38 cellular contexts compared by ENCODE assay signal in the genomic region with DNA sequence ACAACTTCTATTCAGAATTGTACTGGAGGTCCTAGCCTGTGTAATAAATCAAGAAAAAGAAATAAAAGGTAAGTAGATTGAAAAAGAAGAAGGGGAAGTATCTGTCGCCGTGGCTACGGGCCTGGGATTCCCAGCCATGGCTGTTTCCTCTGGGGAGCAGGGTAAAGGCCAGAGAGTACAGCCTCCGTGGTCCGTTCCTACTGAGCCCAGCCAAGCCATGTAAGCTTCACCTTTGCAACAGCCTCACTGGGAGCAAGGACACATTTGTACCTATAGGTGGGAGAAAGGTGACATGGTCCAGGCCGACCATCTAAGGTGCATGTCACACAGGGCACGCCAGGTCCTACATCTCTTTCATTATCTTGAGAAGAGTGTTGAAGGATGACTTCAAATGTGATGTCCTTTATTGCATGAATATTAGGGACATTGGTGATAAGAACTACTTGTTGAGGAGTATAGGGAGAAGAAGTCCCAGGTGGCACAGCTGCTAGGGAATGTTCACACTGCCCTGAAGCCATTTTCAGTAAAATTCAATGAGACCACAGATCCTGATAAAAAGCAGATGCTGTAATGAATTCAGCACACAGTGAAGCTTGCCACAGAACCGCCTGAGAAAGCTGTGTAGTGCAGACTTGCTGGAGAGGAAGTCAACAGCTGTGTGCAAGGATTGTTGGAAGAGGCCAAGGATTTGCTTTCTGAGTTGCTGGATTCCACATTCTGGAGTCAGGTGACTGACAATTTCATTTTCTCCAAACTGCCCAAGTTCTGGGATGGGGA.
DNase-seq lines count a peak whose midpoint lies in the region; ATAC-seq and TF ChIP-seq lines count a peak whose summit lies in the region.
"Had no signal": no experiment of that assay in that cellular context is flagged by ENCODE, and none has a peak within 500 bp of the region (broad histone marks: within the 10 kb centered on the region; RNA-seq: fewer than 3 reads in every experiment).

No MANE protein-coding gene starts in this region.

- no peaks in the 10 kb centered on the region for H3K9me2 ChIP-seq in Karpas-422 (replicated peaks; ENCODE audit: insufficient read depth, low read length)

- peak overlapping the region; percentile 29 for H3K4me3 Mint-ChIP-seq in endothelial cell (ENCODE audit: unreplicated experiment)
- H3K4me3 Mint-ChIP-seq in activated T-helper 1 cell treated with anti-CD3 and anti-CD28 coated beads, Interleukin-12 subunit alpha, Interleukin-12 subunit beta, Interleukin-2, Interleukin-4 antibody, amounts not matched to agents 30 ng/mL and 10 ng/mL and 1 ng/mL, durations not matched to agents 14 hours and 24 hours and 36 hours, result no peak overlapping the region
- H3K4me3 Mint-ChIP-seq: activated naive CD8-positive, alpha-beta T cell; CD14-positive monocyte; H9; memory B cell; stimulated activated naive B cell treated with anti-CD40 and anti-IgM and Interleukin-4, amounts not matched to agents 10 μg/mL and 1 μg/mL and 100 μg/mL, for 72 hours had no signal

- ATAC-seq in GM21737 (IDR thresholded peaks at IDR 0.05; ENCODE audit: unreplicated experiment) (no peak), GM21381 (IDR thresholded peaks at IDR 0.05; ENCODE audit: unreplicated experiment) (no peak)
- ATAC-seq: left colon; PC-3; stimulated activated naive B cell treated with anti-CD40 and anti-IgM and Interleukin-4, amounts not matched to agents 10 μg/mL and 1 μg/mL and 100 μg/mL, for 72 hours had no signal

- POLR2A ChIA-PET in BJ (lab: Charles Lee), result no interaction called here

- no peak overlapping the region for H3K4me2 ChIP-seq in Karpas-422 (ENCODE audit: low read depth, low read length, poor library complexity, severe bottlenecking)
- H3K4me2 ChIP-seq: KMS-11 had no signal

- H4K20me1 ChIP-seq in Karpas-422 (ENCODE audit: insufficient read depth, low read depth, low read length), result no peaks in the 10 kb centered on the region

- intact Hi-C loops in activated T-helper 1 cell treated with anti-CD3 and anti-CD28 coated beads, Interleukin-12 subunit alpha, Interleukin-12 subunit beta, Interleukin-2, Interleukin-4 antibody, amounts not matched to agents 30 ng/mL and 10 ng/mL and 1 ng/mL, durations not matched to agents 14 hours and 24 hours and 36 hours (cut with micrococcal nuclease), result no loop called here

- H3K36me3 Mint-ChIP-seq in endothelial cell (ENCODE audit: low read depth, unreplicated experiment), result no peaks in the 10 kb centered on the region
- H3K36me3 Mint-ChIP-seq in activated T-helper 1 cell treated with anti-CD3 and anti-CD28 coated beads, Interleukin-12 subunit alpha, Interleukin-12 subunit beta, Interleukin-2, Interleukin-4 antibody, amounts not matched to agents 30 ng/mL and 10 ng/mL and 1 ng/mL, durations not matched to agents 14 hours and 24 hours and 36 hours (ENCODE audit: low read depth), result peaks cover 1% of the 10 kb centered on the region
- H3K36me3 Mint-ChIP-seq: activated naive CD8-positive, alpha-beta T cell; CD14-positive monocyte; memory B cell; stimulated activated naive B cell treated with anti-CD40 and anti-IgM and Interleukin-4, amounts not matched to agents 10 μg/mL and 1 μg/mL and 100 μg/mL, for 72 hours had no signal

- no peaks in the 10 kb centered on the region for H3K36me3 ChIP-seq in BJ (ENCODE audit: control insufficient read depth, insufficient read depth, low read length)
- no peaks in the 10 kb centered on the region for H3K36me3 ChIP-seq in Karpas-422 (ENCODE audit: insufficient read depth, low read length)
- H3K36me3 ChIP-seq: breast epithelium, upper lobe of left lung, WERI-Rb-1 had no signal

- TF ChIP-seq CTCF in BJ (IDR thresholded peaks at IDR 0.05; ENCODE audit: insufficient read depth, low read depth, low read length), result no peak
- TF ChIP-seq CTCF in endothelial cell (IDR thresholded peaks at IDR 0.05; ENCODE audit: unreplicated experiment), result no peak

- H3K4me1 Mint-ChIP-seq in endothelial cell (ENCODE audit: unreplicated experiment), result peaks cover 2% of the 10 kb centered on the region
- peaks cover 1% of the 10 kb centered on the region for H3K4me1 Mint-ChIP-seq in activated T-helper 1 cell treated with anti-CD3 and anti-CD28 coated beads, Interleukin-12 subunit alpha, Interleukin-12 subunit beta, Interleukin-2, Interleukin-4 antibody, amounts not matched to agents 30 ng/mL and 10 ng/mL and 1 ng/mL, durations not matched to agents 14 hours and 24 hours and 36 hours (ENCODE audit: low read depth)
- H3K4me1 Mint-ChIP-seq: H9; memory B cell; stimulated activated naive B cell treated with anti-CD40 and anti-IgM and Interleukin-4, amounts not matched to agents 10 μg/mL and 1 μg/mL and 100 μg/mL, for 72 hours had no signal

- H3K9me3 Mint-ChIP-seq in endothelial cell (ENCODE audit: unreplicated experiment), result no peaks in the 10 kb centered on the region
- no peaks in the 10 kb centered on the region for H3K9me3 Mint-ChIP-seq in activated T-helper 1 cell treated with anti-CD3 and anti-CD28 coated beads, Interleukin-12 subunit alpha, Interleukin-12 subunit beta, Interleukin-2, Interleukin-4 antibody, amounts not matched to agents 30 ng/mL and 10 ng/mL and 1 ng/mL, durations not matched to agents 14 hours and 24 hours and 36 hours
- H3K9me3 Mint-ChIP-seq: memory B cell had no signal

- H3K4me3 ChIP-seq in BJ (ENCODE audit: low read depth, low read length), result no peak overlapping the region
- no peak overlapping the region for H3K4me3 ChIP-seq in Karpas-422 (ENCODE audit: low read length)
- H3K4me3 ChIP-seq: breast epithelium, upper lobe of left lung had no signal

- H3K27ac ChIP-seq in Karpas-422 (ENCODE audit: low read length), result no peak overlapping the region
- H3K27ac ChIP-seq: KMS-11, parathyroid adenoma, upper lobe of left lung, WERI-Rb-1 had no signal

- peaks cover 2% of the 10 kb centered on the region for H3K27me3 Mint-ChIP-seq in endothelial cell (ENCODE audit: unreplicated experiment)
- peaks cover 22% of the 10 kb centered on the region for H3K27me3 Mint-ChIP-seq in activated T-helper 1 cell treated with anti-CD3 and anti-CD28 coated beads, Interleukin-12 subunit alpha, Interleukin-12 subunit beta, Interleukin-2, Interleukin-4 antibody, amounts not matched to agents 30 ng/mL and 10 ng/mL and 1 ng/mL, durations not matched to agents 14 hours and 24 hours and 36 hours (ENCODE audit: insufficient read depth)
- H3K27me3 Mint-ChIP-seq: activated naive CD8-positive, alpha-beta T cell; stimulated activated naive B cell treated with anti-CD40 and anti-IgM and Interleukin-4, amounts not matched to agents 10 μg/mL and 1 μg/mL and 100 μg/mL, for 72 hours had no signal

- H2AFZ ChIP-seq in Karpas-422 (ENCODE audit: low read length), result no peak overlapping the region
- H2AFZ ChIP-seq: parathyroid adenoma had no signal

- H3K27me3 ChIP-seq in BJ (ENCODE audit: control insufficient read depth, insufficient read depth, low read length) (no peaks in the 10 kb centered on the region), Karpas-422 (ENCODE audit: low read length) (no peaks in the 10 kb centered on the region)
- H3K27me3 ChIP-seq: breast epithelium, upper lobe of left lung had no signal

- H3K9me3 ChIP-seq in Karpas-422 (ENCODE audit: low read length), result no peaks in the 10 kb centered on the region
- H3K9me3 ChIP-seq: breast epithelium, Caco-2, upper lobe of left lung had no signal

- no peak overlapping the region for H3K9ac ChIP-seq in Karpas-422 (ENCODE audit: low read length)
- H3K9ac ChIP-seq: KMS-11, parathyroid adenoma had no signal

- CTCF ChIA-PET in BJ (lab: Yijun Ruan, JAX), result no interaction called here

- peak; percentile 37 for DNase-seq in BJ (ENCODE audit: low read depth)
- peak; percentile 35 for DNase-seq in Karpas-422
- no peak for DNase-seq in endothelial cell (ENCODE audit: low spot score)
- DNase-seq in myocyte (ENCODE audit: low read depth), result peak; percentile 54
- no peak for DNase-seq in DMS 273 treated with DMSO at 0.1 percent for 48 hours (lab: John Stamatoyannopoulos, UW)
- DNase-seq in activated T-helper 1 cell treated with anti-CD3 and anti-CD28 coated beads, Interleukin-12 subunit alpha, Interleukin-12 subunit beta, Interleukin-2, Interleukin-4 antibody, amounts not matched to agents 30 ng/mL and 10 ng/mL and 1 ng/mL, durations not matched to agents 14 hours and 24 hours and 36 hours (ENCODE audit: low spot score), result no peak
- DNase-seq: activated CD4-positive, alpha-beta T cell treated with anti-CD3 and anti-CD28 coated beads for 48 hours; activated CD8-positive, alpha-beta memory T cell treated with anti-CD3 and anti-CD28 coated beads for 24 hours; activated T-cell treated with anti-CD3 and anti-CD28 coated beads for 4 hours; anterior cingulate cortex; Caco-2; DMS79 treated with DMSO at 0.1 percent for 48 hours; effector CD8-positive, alpha-beta T cell; GF-D8; H9; hippocampal formation; left colon; NCI-H1417; NCI-H2029 treated with DMSO at 0.1 percent for 48 hours; NCI-H2227 treated with DMSO at 0.1 percent for 48 hours; NCI-H526; NK-92 treated with Interleukin-12 subunit alpha and Interleukin-12 subunit beta, amount 100 ng/mL, for 24 hours; PC-3; retina; SHP77; small intestine; stimulated activated naive B cell treated with anti-CD40 and anti-IgM and Interleukin-4, amounts not matched to agents 10 μg/mL and 1 μg/mL and 100 μg/mL, for 72 hours; T-helper 9 cell; upper lobe of left lung; WERI-Rb-1 had no signal

- H3K4me1 ChIP-seq in Karpas-422 (ENCODE audit: low read length), result no peaks in the 10 kb centered on the region
- H3K4me1 ChIP-seq: breast epithelium, Caco-2, parathyroid adenoma, upper lobe of left lung had no signal

- no peaks in the 10 kb centered on the region for H3K79me2 ChIP-seq in Karpas-422 (ENCODE audit: low read length)
- H3K79me2 ChIP-seq: parathyroid adenoma had no signal

- H3K27ac Mint-ChIP-seq in endothelial cell (ENCODE audit: unreplicated experiment), result no peak overlapping the region
- no peak overlapping the region for H3K27ac Mint-ChIP-seq in activated T-helper 1 cell treated with anti-CD3 and anti-CD28 coated beads, Interleukin-12 subunit alpha, Interleukin-12 subunit beta, Interleukin-2, Interleukin-4 antibody, amounts not matched to agents 30 ng/mL and 10 ng/mL and 1 ng/mL, durations not matched to agents 14 hours and 24 hours and 36 hours
- H3K27ac Mint-ChIP-seq: activated naive CD8-positive, alpha-beta T cell; H9; memory B cell; stimulated activated naive B cell treated with anti-CD40 and anti-IgM and Interleukin-4, amounts not matched to agents 10 μg/mL and 1 μg/mL and 100 μg/mL, for 72 hours had no signal

Comparison
In these comparisons a context has a peak if more than half of its experiments do, and no peak if none do; other contexts are left out.
1. DNase-seq: peak in BJ (single experiment), Karpas-422 (single experiment) and myocyte (single experiment); none in endothelial cell (single experiment), DMS 273 treated with DMSO at 0.1 percent for 48 hours (single experiment) and activated T-helper 1 cell treated with anti-CD3 and anti-CD28 coated beads, Interleukin-12 subunit alpha, Interleukin-12 subunit beta, Interleukin-2, Interleukin-4 antibody, amounts not matched to agents 30 ng/mL and 10 ng/mL and 1 ng/mL, durations not matched to agents 14 hours and 24 hours and 36 hours (single experiment).